In the genomic region with DNA sequence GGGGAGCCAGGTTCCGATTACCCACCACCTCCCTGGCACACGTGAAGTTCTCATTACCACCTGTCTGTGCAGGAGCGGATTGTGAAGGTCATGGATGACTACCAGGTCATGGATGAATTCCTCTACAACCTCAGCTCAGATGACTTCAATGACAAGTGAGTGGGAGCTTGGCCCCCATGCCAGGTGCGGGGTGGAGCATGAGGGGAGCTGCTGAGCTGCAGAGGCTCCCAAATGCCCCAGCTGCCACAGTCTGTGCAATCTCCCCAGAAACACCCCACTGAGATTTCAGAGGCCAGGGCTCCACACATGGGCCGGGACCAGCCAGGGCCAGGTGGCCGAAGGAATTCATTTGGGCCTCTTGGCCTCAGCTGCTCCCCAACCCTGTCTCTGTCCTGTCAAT, we compare ENCODE assay signal across 15 cellular contexts. TPM values are rescaled to one million over a fixed set of nuclear protein-coding genes. Genes with fewer than 3 reads are reported as not detected.
DNase-seq lines count a peak whose midpoint lies in the region; ATAC-seq and TF ChIP-seq lines count a peak whose summit lies in the region.
"Had no signal": no experiment of that assay in that cellular context is flagged by ENCODE, and none has a peak within 500 bp of the region (broad histone marks: within the 10 kb centered on the region; RNA-seq: fewer than 3 reads in every experiment).

No MANE protein-coding gene starts in this region.

- H3K4me3 ChIP-seq in left ventricle myocardium inferior (no peak overlapping the region), lower lobe of right lung (no peak overlapping the region), aorta (ENCODE audit: low read length in 2 of 2) (no peak overlapping the region), MG63 (no peak overlapping the region)

- H3K4me1 ChIP-seq in left ventricle myocardium inferior, result peaks cover 23% of the 10 kb centered on the region
- no peaks in the 10 kb centered on the region for H3K4me1 ChIP-seq in lower lobe of right lung
- no peaks in the 10 kb centered on the region for H3K4me1 ChIP-seq in aorta (ENCODE audit: control insufficient read depth in 1 of 2, insufficient read depth in 2 of 2, low read length in 2 of 2)

- H3K36me3 ChIP-seq in left ventricle myocardium inferior (peaks cover 17% of the 10 kb centered on the region), lower lobe of right lung (peaks cover 67% of the 10 kb centered on the region), aorta (ENCODE audit: control insufficient read depth in 1 of 2, insufficient read depth in 2 of 2, low read length in 1 of 2) (no peaks in the 10 kb centered on the region), MG63 (no peaks in the 10 kb centered on the region)

- DNase-seq in left ventricle myocardium superior (peak; percentile 18), left ventricle myocardium inferior (no peak), NCI-H345 treated with DMSO at 0.1 percent for 48 hours (lab: John Stamatoyannopoulos, UW; ENCODE audit: unreplicated experiment) (peak; percentile 59), lower lobe of right lung (peak; percentile 18), aorta (peak; percentile 21 to 43), MG63 (no peak)
- DNase-seq in activated CD4-positive, alpha-beta T cell treated with anti-CD3 and anti-CD28 coated beads for 4 hours, result no peak
- no peak for DNase-seq in activated CD4-positive, alpha-beta memory T cell treated with anti-CD3 and anti-CD28 coated beads for 36 hours
- DNase-seq: EL, KG1, NCI-H2081, NCI-H446 treated with DMSO at 0.1 percent for 48 hours, NCI-H82 had no signal

- CTCF ChIA-PET in activated CD4-positive, alpha-beta memory T cell treated with anti-CD3 and anti-CD28 coated beads for 36 hours (lab: Charles Lee), result interaction anchor here (1.3 to 1.5 kb wide), 2 partner anchors 119 to 130 kb away, joined by 3 to 4 read pairs; no protein-coding TSS in a partner anchor

- H3K27me3 Mint-ChIP-seq in activated CD4-positive, alpha-beta memory T cell treated with anti-CD3 and anti-CD28 coated beads for 36 hours, result no peaks in the 10 kb centered on the region
- H3K27me3 Mint-ChIP-seq: CD4-positive, alpha-beta T cell had no signal

- TF ChIP-seq CTCF in left ventricle myocardium inferior (IDR thresholded peaks at IDR 0.05; ENCODE audit: borderline replicate concordance) (no peak), lower lobe of right lung (IDR thresholded peaks at IDR 0.05) (no peak)

- H3K9me3 ChIP-seq in left ventricle myocardium inferior (replicated peaks), result no peaks in the 10 kb centered on the region
- H3K9me3 ChIP-seq in lower lobe of right lung, result no peaks in the 10 kb centered on the region
- no peaks in the 10 kb centered on the region for H3K9me3 ChIP-seq in aorta (ENCODE audit: control insufficient read depth, low read length)
- H3K9me3 ChIP-seq in MG63, result no peaks in the 10 kb centered on the region

- H3K9me3 Mint-ChIP-seq in activated CD4-positive, alpha-beta memory T cell treated with anti-CD3 and anti-CD28 coated beads for 36 hours, result no peaks in the 10 kb centered on the region
- H3K9me3 Mint-ChIP-seq: CD4-positive, alpha-beta T cell had no signal

- peaks cover 1% of the 10 kb centered on the region for H3K36me3 Mint-ChIP-seq in activated CD4-positive, alpha-beta memory T cell treated with anti-CD3 and anti-CD28 coated beads for 36 hours

- intact Hi-C loops in left ventricle myocardium superior (cut with micrococcal nuclease) (no loop called here), left ventricle myocardium inferior (cut with micrococcal nuclease) (no loop called here), lower lobe of right lung (cut with DNase I) (no loop called here), aorta (cut with DNase I) (no loop called here)
- intact Hi-C loops in activated CD4-positive, alpha-beta memory T cell treated with anti-CD3 and anti-CD28 coated beads for 36 hours (cut with micrococcal nuclease), result no loop called here

- H3K27me3 ChIP-seq in left ventricle myocardium inferior (ENCODE audit: low read depth) (no peaks in the 10 kb centered on the region), lower lobe of right lung (ENCODE audit: low read depth) (no peaks in the 10 kb centered on the region), aorta (ENCODE audit: control insufficient read depth in 1 of 2, insufficient read depth in 2 of 2, low read length in 1 of 2) (no peaks in the 10 kb centered on the region), MG63 (no peaks in the 10 kb centered on the region)

- 94 to 96% methylated on average over 6 of the region's 6 CpGs for WGBS in aorta, 2 donors

- H3K27ac ChIP-seq in left ventricle myocardium inferior (replicated peaks) (no peak overlapping the region), lower lobe of right lung (no peak overlapping the region), aorta (ENCODE audit: low read depth in 1 of 2, low read length in 2 of 2) (no peak overlapping the region)
- H3K27ac ChIP-seq: HL-60 had no signal

- H3K4me1 Mint-ChIP-seq in activated CD4-positive, alpha-beta memory T cell treated with anti-CD3 and anti-CD28 coated beads for 36 hours (ENCODE audit: low read depth), result no peaks in the 10 kb centered on the region

- H3K4me3 Mint-ChIP-seq in activated CD4-positive, alpha-beta memory T cell treated with anti-CD3 and anti-CD28 coated beads for 36 hours, result no peak overlapping the region
- H3K4me3 Mint-ChIP-seq: CD4-positive, alpha-beta T cell had no signal

- POLR2A ChIA-PET in activated CD4-positive, alpha-beta memory T cell treated with anti-CD3 and anti-CD28 coated beads for 36 hours (lab: Charles Lee), result no interaction called here

- ATAC-seq in left ventricle myocardium superior, result no peak
- no peak for ATAC-seq in lower lobe of right lung
- no peak for ATAC-seq in aorta (ENCODE audit: low FRiP score)

- H3K27ac Mint-ChIP-seq in activated CD4-positive, alpha-beta memory T cell treated with anti-CD3 and anti-CD28 coated beads for 36 hours, result no peak overlapping the region
- H3K27ac Mint-ChIP-seq: CD4-positive, alpha-beta T cell had no signal

RNA-seq across cellular contexts. Expression of a gene that starts 34.3 kb away (rescaled TPM):
- 2.3 TPM for total RNA-seq in left ventricle myocardium superior
- total RNA-seq in left ventricle myocardium inferior, result 2.2 TPM
- 16.4 TPM for total RNA-seq in lower lobe of right lung
- 10 to 100 TPM; 10.3 to 24.1 TPM for total RNA-seq in aorta
- polyA plus RNA-seq in aorta, result 10 to 100 TPM in 1 of 2 donors, under 1 TPM in 1; 0.88 to 11.3 TPM
- total RNA-seq in MG63 (2014; rRNA removed; shearing (Covaris generic); ENCODE audit: low replicate concordance), result 0.49 and 1.2 TPM in 2 replicates
- total RNA-seq in activated CD4-positive, alpha-beta memory T cell treated with anti-CD3 and anti-CD28 coated beads for 36 hours, result 10 to 100 TPM; 13.2 to 13.5 TPM

RNA-seq across cellular contexts. Expression of a gene that starts 59.4 kb away (rescaled TPM):
- total RNA-seq in left ventricle myocardium superior (57.9 TPM), left ventricle myocardium inferior (54.2 TPM), lower lobe of right lung (61.9 TPM), aorta (10 to 100 TPM; 62.7 to 74.4 TPM)
- 10 to 100 TPM; 29.4 to 99.6 TPM for polyA plus RNA-seq in aorta
- total RNA-seq in MG63 (2014; rRNA removed; shearing (Covaris generic); ENCODE audit: low replicate concordance), result 33.8 and 41.0 TPM in 2 replicates
- 10 to 100 TPM; 92.8 to 99.8 TPM for total RNA-seq in activated CD4-positive, alpha-beta memory T cell treated with anti-CD3 and anti-CD28 coated beads for 36 hours

Comparison
In these comparisons a context has a peak if more than half of its experiments do, and no peak if none do; other contexts are left out.
1. DNase-seq: peak in left ventricle myocardium superior (single experiment), NCI-H345 treated with DMSO at 0.1 percent for 48 hours (single experiment), lower lobe of right lung (single experiment) and aorta (2 of 2); none in left ventricle myocardium inferior (single experiment), MG63 (single experiment), activated CD4-positive, alpha-beta T cell treated with anti-CD3 and anti-CD28 coated beads for 4 hours (0 of 2) and activated CD4-positive, alpha-beta memory T cell treated with anti-CD3 and anti-CD28 coated beads for 36 hours (single experiment).